In the genomic region with DNA sequence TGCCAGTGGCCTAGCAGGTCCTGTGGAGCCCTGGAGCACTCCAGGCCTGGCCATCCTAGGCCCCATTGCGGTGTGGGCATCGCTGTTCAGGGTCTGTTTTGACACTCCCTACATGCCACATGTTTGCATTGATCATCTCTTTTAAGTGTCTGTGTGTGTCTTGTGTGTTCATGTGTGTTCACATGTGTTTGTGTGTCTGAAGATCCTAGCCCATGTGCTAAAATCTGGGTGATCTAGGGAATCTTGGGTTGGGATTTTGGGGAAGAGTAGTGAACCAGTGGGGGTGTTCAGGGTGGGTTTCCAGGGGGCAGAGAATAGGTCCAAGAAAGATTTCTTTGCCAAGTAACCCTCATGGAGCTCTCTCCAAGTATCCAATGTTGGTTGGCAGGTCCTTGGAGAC, we compare ENCODE assay signal across 11 cellular contexts. TPM values are rescaled to one million over a fixed set of nuclear protein-coding genes. Genes with fewer than 3 reads are reported as not detected.
"Had no signal": no experiment of that assay in that cellular context is flagged by ENCODE, and none has a peak within 500 bp of the region (broad histone marks: within the 10 kb centered on the region; RNA-seq: fewer than 3 reads in every experiment).

No MANE protein-coding gene starts in this region.

- H3K4me3 ChIP-seq: GM23248, GM23338, HAP-1 had no signal

- H3K4me2 ChIP-seq: GM23338 had no signal

- DNase-seq: GM23248, GOT3, H7, H9, HCEC 1CT, HFFc6 had no signal

- H3K9ac ChIP-seq: GM23248 had no signal

- H3K36me3 ChIP-seq: HAP-1 had no signal

- H3K27ac ChIP-seq: GM23248 had no signal

- H3K4me1 ChIP-seq: HAP-1 had no signal

- H3K9me3 ChIP-seq: HAP-1 had no signal

- ATAC-seq: GM23338, HCT116 had no signal

- FAIRE-seq: H1, H54 had no signal

- H2AFZ ChIP-seq: GM23248, GM23338 had no signal

RNA-seq across cellular contexts. Expression of gene PSD2, which starts 8.4 kb away (rescaled TPM):
- polyA plus RNA-seq: GM23248 had no signal
